ENCODE assay signal across 9 cellular contexts in the genomic region with DNA sequence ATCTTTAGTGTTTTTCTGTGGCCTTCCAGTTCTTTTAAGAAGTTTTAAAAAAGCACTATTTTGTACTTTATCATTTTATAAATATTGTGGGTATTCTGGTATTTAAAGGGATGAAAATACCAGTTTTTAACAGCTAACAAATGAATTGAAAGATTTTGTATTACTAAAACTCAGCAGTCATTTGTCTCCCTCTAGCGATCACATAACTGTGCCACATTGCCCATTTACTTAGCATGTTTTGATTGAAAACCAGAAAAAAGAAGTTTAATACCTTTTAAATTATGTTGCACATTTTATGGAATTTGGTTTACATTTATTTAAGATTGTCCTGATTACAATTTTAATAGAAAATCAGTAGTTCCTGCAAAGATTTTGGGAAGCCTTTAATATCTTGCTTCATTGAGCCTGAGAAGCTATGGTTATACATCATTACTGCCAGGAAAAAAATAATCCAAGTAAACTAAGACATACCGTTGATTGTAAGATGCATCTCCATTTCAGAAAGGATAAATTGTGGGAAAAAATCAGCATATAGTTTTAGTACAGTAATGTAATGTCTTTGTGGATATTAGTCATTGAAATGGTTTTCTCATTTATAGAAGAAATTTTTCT. TPM values are rescaled to one million over a fixed set of nuclear protein-coding genes. Genes with fewer than 3 reads are reported as not detected.
DNase-seq lines count a peak whose midpoint lies in the region; ATAC-seq and TF ChIP-seq lines count a peak whose summit lies in the region.
"Had no signal": no experiment of that assay in that cellular context is flagged by ENCODE, and none has a peak within 500 bp of the region (broad histone marks: within the 10 kb centered on the region; RNA-seq: fewer than 3 reads in every experiment).

No MANE protein-coding gene starts in this region.

- no peaks in the 10 kb centered on the region for H3K9me3 ChIP-seq in fibroblast of lung (ENCODE audit: control insufficient read depth, insufficient read depth, low read depth, low read length)
- no peaks in the 10 kb centered on the region for H3K9me3 ChIP-seq in gastrocnemius medialis

- H3K4me3 ChIP-seq in GM12875 (ENCODE audit: low read depth, low read length) (no peak overlapping the region), fibroblast of lung (replicated peaks in 1 of 4; ENCODE audit: control extremely low read depth in 1 of 4, insufficient read depth in 1 of 4, low read depth in 3 of 4, low read length in 4 of 4) (no peak overlapping the region), gastrocnemius medialis (no peak overlapping the region)

- in situ Hi-C loops in gastrocnemius medialis (cut with MboI; ENCODE audit: low sequenced_read_pairs in 4 of 4): loop anchor here in 3 of 4 donors (25.0 kb wide), 2 partner anchors 237 to 563 kb away; a partner anchor contains a TSS

- no peaks in the 10 kb centered on the region for H3K27me3 ChIP-seq in fibroblast of lung (ENCODE audit: control insufficient read depth, insufficient read depth, low read length)
- no peaks in the 10 kb centered on the region for H3K27me3 ChIP-seq in gastrocnemius medialis

- H3K4me3 Mint-ChIP-seq in stimulated activated naive CD8-positive, alpha-beta T cell treated with anti-CD3 and anti-CD28 coated beads, Interleukin-15, amount 100 ng/mL, for 72 hours: no peak overlapping the region
- H3K4me3 Mint-ChIP-seq: IgD-negative memory B cell had no signal

- H3K4me2 ChIP-seq in fibroblast of lung (ENCODE audit: extremely low read depth, insufficient read depth, low read length): no peak overlapping the region

- no peaks in the 10 kb centered on the region for H3K27me3 Mint-ChIP-seq in stimulated activated naive CD8-positive, alpha-beta T cell treated with anti-CD3 and anti-CD28 coated beads, Interleukin-15, amount 100 ng/mL, for 72 hours
- H3K27me3 Mint-ChIP-seq: IgD-negative memory B cell had no signal

- H3K4me1 ChIP-seq in fibroblast of lung (ENCODE audit: control insufficient read depth, extremely low read depth, insufficient read depth, low read length) (no peaks in the 10 kb centered on the region), gastrocnemius medialis (peaks cover 10 to 29% of the 10 kb centered on the region in 2 donors)

- no peak for TF ChIP-seq POLR2A in gastrocnemius medialis (IDR thresholded peaks at IDR 0.05)

- H3K4me1 Mint-ChIP-seq in stimulated activated naive CD8-positive, alpha-beta T cell treated with anti-CD3 and anti-CD28 coated beads, Interleukin-15, amount 100 ng/mL, for 72 hours: no peaks in the 10 kb centered on the region

- DNase-seq in OCI-M1 (lab: John Stamatoyannopoulos, UW): peak; percentile 52
- peak; percentile 19 to 71 for DNase-seq in fibroblast of lung (ENCODE audit: low read depth in 2 of 2)
- no peak for DNase-seq in gastrocnemius medialis
- DNase-seq in stimulated activated naive CD8-positive, alpha-beta T cell treated with anti-CD3 and anti-CD28 coated beads, Interleukin-15, amount 100 ng/mL, for 72 hours: no peak
- DNase-seq in stimulated activated CD4-positive, alpha-beta T cell treated with anti-CD3 and anti-CD28 coated beads, Interleukin-15, amount 100 ng/mL, for 24 hours: no peak
- no peak for DNase-seq in GDM1 (lab: John Stamatoyannopoulos, UW)

- H3K36me3 ChIP-seq in fibroblast of lung (ENCODE audit: control insufficient read depth, insufficient read depth, low read length) (no peaks in the 10 kb centered on the region), gastrocnemius medialis (peaks cover 0 to 1% of the 10 kb centered on the region in 2 donors)

- peak; percentile 47; the same call in 1 of the 2 replicates for TF ChIP-seq CTCF in GM12875 (IDR thresholded peaks at IDR 0.05; ENCODE audit: borderline replicate concordance, insufficient read depth, low read depth, low read length)
- peak; percentile 59 to 75 for TF ChIP-seq CTCF in fibroblast of lung (conservative IDR thresholded peaks at IDR 0.05 in 1 of 2, IDR thresholded peaks at IDR 0.05 in 1 of 2; ENCODE audit: low read depth in 1 of 2, low read length in 2 of 2)
- peak in 4 of 5 experiments; percentile 26 to 62 (median 44) for TF ChIP-seq CTCF in gastrocnemius medialis (IDR thresholded peaks at IDR 0.05 in 4 of 5, conservative IDR thresholded peaks at IDR 0.05 in 1 of 5)

- H2AFZ ChIP-seq in fibroblast of lung (ENCODE audit: low read length): no peak overlapping the region

- ATAC-seq in gastrocnemius medialis: no peak
- ATAC-seq in stimulated activated naive CD8-positive, alpha-beta T cell treated with anti-CD3 and anti-CD28 coated beads, Interleukin-15, amount 100 ng/mL, for 72 hours: no peak
- no peak for ATAC-seq in GM21423 (IDR thresholded peaks at IDR 0.05; ENCODE audit: unreplicated experiment)

- H3K9ac ChIP-seq in fibroblast of lung (ENCODE audit: insufficient read depth, low read length): no peak overlapping the region

- intact Hi-C loops in gastrocnemius medialis (cut with DNase I; ENCODE audit: low total_unique reads): loop anchor here (5.0 kb wide), 1 partner anchor 578 kb away; no protein-coding TSS in a partner anchor

- H4K20me1 ChIP-seq in fibroblast of lung (ENCODE audit: control insufficient read depth, extremely low read depth, insufficient read depth, low read length): no peaks in the 10 kb centered on the region

- no peak overlapping the region for H3K27ac Mint-ChIP-seq in stimulated activated naive CD8-positive, alpha-beta T cell treated with anti-CD3 and anti-CD28 coated beads, Interleukin-15, amount 100 ng/mL, for 72 hours
- H3K27ac Mint-ChIP-seq: IgD-negative memory B cell had no signal

- H3K27ac ChIP-seq in fibroblast of lung (ENCODE audit: insufficient read depth, low read length): no peak overlapping the region
- no peak overlapping the region for H3K27ac ChIP-seq in gastrocnemius medialis

- no peaks in the 10 kb centered on the region for H3K79me2 ChIP-seq in fibroblast of lung (ENCODE audit: control insufficient read depth, insufficient read depth, low read length)

- no peaks in the 10 kb centered on the region for H3K9me3 Mint-ChIP-seq in stimulated activated naive CD8-positive, alpha-beta T cell treated with anti-CD3 and anti-CD28 coated beads, Interleukin-15, amount 100 ng/mL, for 72 hours
- H3K9me3 Mint-ChIP-seq: IgD-negative memory B cell had no signal

RNA-seq across cellular contexts. Expression of a gene that starts 34.9 kb away (rescaled TPM):
- total RNA-seq in fibroblast of lung (80.9 and 98.6 TPM in 2 replicates), gastrocnemius medialis (100 to 1,000 TPM; 110 to 136 (median 113) TPM)
- 70.1 and 111 TPM in 2 replicates for polyA plus RNA-seq in fibroblast of lung
- 60.5 and 81.7 TPM in 2 replicates for polyA plus RNA-seq in fibroblast of lung (2012)
- polyA minus RNA-seq in fibroblast of lung (ENCODE audit: low replicate concordance): 19.4 and 25.8 TPM in 2 replicates

Comparison
In these comparisons a context has a peak if more than half of its experiments do, and no peak if none do; other contexts are left out.
1. DNase-seq: peak in OCI-M1 (single experiment) and fibroblast of lung (2 of 2); none in gastrocnemius medialis (0 of 2), stimulated activated naive CD8-positive, alpha-beta T cell treated with anti-CD3 and anti-CD28 coated beads, Interleukin-15, amount 100 ng/mL, for 72 hours (0 of 2), stimulated activated CD4-positive, alpha-beta T cell treated with anti-CD3 and anti-CD28 coated beads, Interleukin-15, amount 100 ng/mL, for 24 hours (single experiment) and GDM1 (single experiment).
2. Peak in every context shown above with its lines, with median percentiles within 50 percentile points of each other: CTCF ChIP-seq.